1 cellular context compared by ENCODE assay signal in genomic region chr5:176647870-176648466, GRCh38.
A peak's percentile ranks its signal among the peaks of the same experiment; 100 is the strongest.
TF ChIP-seq lines count a peak whose summit lies in the region.

No MANE protein-coding gene starts in this region.

TF ChIP-seq in H1, 55 proteins besides CTCF, POLR2A, EP300 and RAD21:
- TF ChIP-seq FOSL1 (IDR thresholded peaks at IDR 0.05; ENCODE audit: insufficient read depth, low read depth, low read length) (no peak), ATF2 (IDR thresholded peaks at IDR 0.05; ENCODE audit: low read length) (no peak), KDM1A (IDR thresholded peaks at IDR 0.05; ENCODE audit: borderline replicate concordance, low read length) (no peak), TEAD4 (IDR thresholded peaks at IDR 0.05; ENCODE audit: low read depth, low read length) (0 out of 2 replicates have a peak, but pooled peaks have one; percentile 10), MAX (IDR thresholded peaks at IDR 0.05) (no peak), KDM4A (IDR thresholded peaks at IDR 0.05; ENCODE audit: low read depth, low read length, severe bottlenecking) (peak; percentile 30), PHF8 (conservative IDR thresholded peaks at IDR 0.05; ENCODE audit: low read depth, low read length) (no peak), HDAC2 (IDR thresholded peaks at IDR 0.05; ENCODE audit: borderline replicate concordance in 1 of 2, low read depth in 2 of 2, low read length in 2 of 2) (no peak), JUN (IDR thresholded peaks at IDR 0.05; ENCODE audit: low read depth, low read length) (no peak), BACH1 (IDR thresholded peaks at IDR 0.05; ENCODE audit: low read length) (no peak), RBBP5 (IDR thresholded peaks at IDR 0.05; ENCODE audit: borderline replicate concordance, low read depth, low read length) (no peak), SRF (IDR thresholded peaks at IDR 0.05; ENCODE audit: low read depth, low read length) (no peak), SIN3A (conservative IDR thresholded peaks at IDR 0.05 in 1 of 2, IDR thresholded peaks at IDR 0.05 in 1 of 2; ENCODE audit: low read depth in 1 of 2, low read length in 2 of 2) (no peak), TBP (IDR thresholded peaks at IDR 0.05; ENCODE audit: low read depth, low read length) (no peak)
